Comparison of ENCODE assay signal across 1 cellular context in the genomic region with DNA sequence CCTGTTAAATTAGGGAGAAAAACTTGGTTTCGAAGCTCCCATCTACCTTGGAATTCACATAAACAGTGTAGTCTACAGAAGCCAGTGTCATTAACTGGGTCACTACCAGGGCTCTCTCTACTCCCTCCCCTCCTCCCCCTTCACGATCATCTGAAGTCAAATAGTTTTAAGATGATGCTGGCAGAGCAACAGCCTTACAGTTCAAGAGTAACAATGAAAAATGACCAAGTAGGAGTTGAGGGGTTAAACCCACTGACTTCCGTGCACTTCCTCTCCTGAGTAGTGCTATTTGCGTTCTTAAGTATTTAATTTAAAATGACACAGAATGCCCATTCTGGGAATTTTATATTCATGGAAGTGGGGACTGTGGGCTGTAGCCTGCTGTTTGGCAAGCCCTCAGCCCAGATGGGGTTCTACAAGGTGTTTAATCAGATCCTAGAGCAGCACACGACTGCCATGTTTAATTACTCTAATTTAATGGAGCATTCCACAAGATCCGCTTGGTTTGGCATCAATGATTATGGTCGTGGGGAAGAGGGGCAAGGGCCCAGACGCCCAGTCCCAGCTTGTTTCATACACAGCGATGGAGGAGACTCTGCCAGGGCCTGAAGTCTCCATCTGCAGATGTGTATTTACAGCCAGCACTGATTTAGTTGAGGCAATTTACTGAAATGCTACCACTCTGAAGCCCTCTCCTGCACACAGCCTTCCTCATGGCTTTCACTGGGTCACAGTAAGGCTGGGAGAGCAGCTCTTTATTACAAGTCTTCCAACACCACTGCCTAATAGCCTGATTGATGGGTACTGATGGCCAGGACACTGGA.
TF ChIP-seq lines count a peak whose summit lies in the region.

No MANE protein-coding gene starts in this region.

TF ChIP-seq in IMR-90, 13 proteins besides CTCF, POLR2A, EP300 and RAD21:
- TF ChIP-seq USF2 (IDR thresholded peaks at IDR 0.05; ENCODE audit: low read depth, low read length) (no peak), MAFK (IDR thresholded peaks at IDR 0.05; ENCODE audit: low read depth, low read length) (no peak), RFX5 (IDR thresholded peaks at IDR 0.05; ENCODE audit: low read depth, low read length) (no peak), CEBPB (IDR thresholded peaks at IDR 0.05; ENCODE audit: low read depth, low read length) (no peak), CHD1 (IDR thresholded peaks at IDR 0.05; ENCODE audit: low read depth, low read length) (no peak), ELK1 (IDR thresholded peaks at IDR 0.05; ENCODE audit: borderline replicate concordance, low read depth, low read length) (no peak)
